Comparison of ENCODE assay signal across 22 cellular contexts in genomic region chr16:10262377-10263132, GRCh38.
A peak's percentile ranks its signal among the peaks of the same experiment; 100 is the strongest.
DNase-seq lines count a peak whose midpoint lies in the region; ATAC-seq, FAIRE-seq and TF ChIP-seq lines count a peak whose summit lies in the region.
"Had no signal": no experiment of that assay in that cellular context is flagged by ENCODE, and none has a peak within 500 bp of the region (broad histone marks: within the 10 kb centered on the region; RNA-seq: fewer than 3 reads in every experiment).

No MANE protein-coding gene starts in this region.

- no peaks in the 10 kb centered on the region for H3K36me3 Mint-ChIP-seq in mesothelial cell of epicardium
- H3K36me3 Mint-ChIP-seq: CD8-positive, alpha-beta T cell had no signal

- intact Hi-C loops in left ventricle myocardium inferior (cut with micrococcal nuclease), result no loop called here
- intact Hi-C loops in HepG2 (cut with micrococcal nuclease; ENCODE audit: unreplicated experiment), result no loop called here
- intact Hi-C loops in stomach (cut with DNase I; ENCODE audit: low total_unique reads), result no loop called here

- no peaks in the 10 kb centered on the region for H4K20me1 ChIP-seq in HepG2 (ENCODE audit: insufficient read depth, low read length)
- H4K20me1 ChIP-seq: BLaER1 treated with 17β-estradiol and CSF1 and Interleukin-3, amounts not matched to agents 10 nM and 100 nM had no signal

- H3K27me3 ChIP-seq in cardiac muscle cell (no peaks in the 10 kb centered on the region), left ventricle myocardium inferior (ENCODE audit: low read depth) (peaks cover 12% of the 10 kb centered on the region), HepG2 (ENCODE audit: control insufficient read depth in 1 of 2, insufficient read depth in 2 of 2, low read length in 2 of 2) (no peaks in the 10 kb centered on the region), small intestine (ENCODE audit: control insufficient read depth in 2 of 2, insufficient read depth in 2 of 2, low read length in 2 of 2) (no peaks in the 10 kb centered on the region), stomach (peaks cover 0 to 3% (median 0%) of the 10 kb centered on the region in 3 donors)
- H3K27me3 ChIP-seq: BLaER1 treated with 17β-estradiol and CSF1 and Interleukin-3, amounts not matched to agents 10 nM and 100 nM had no signal

- H3K4me1 ChIP-seq in cardiac muscle cell (ENCODE audit: low read depth) (peaks cover 25% of the 10 kb centered on the region), left ventricle myocardium inferior (no peaks in the 10 kb centered on the region), HepG2 (ENCODE audit: insufficient read depth, low read length) (peaks cover 78% of the 10 kb centered on the region), small intestine (ENCODE audit: control insufficient read depth in 2 of 2, insufficient read depth in 1 of 2, low read depth in 1 of 2, low read length in 1 of 2) (no peaks in the 10 kb centered on the region), stomach (no peaks in the 10 kb centered on the region)

- no peaks in the 10 kb centered on the region for H3K9me3 ChIP-seq in cardiac muscle cell (ENCODE audit: low read depth)
- H3K9me3 ChIP-seq in left ventricle myocardium inferior (replicated peaks), result no peaks in the 10 kb centered on the region
- H3K9me3 ChIP-seq in HepG2 (ENCODE audit: low read length), result no peaks in the 10 kb centered on the region
- no peaks in the 10 kb centered on the region for H3K9me3 ChIP-seq in small intestine (ENCODE audit: control insufficient read depth, low read depth)
- H3K9me3 ChIP-seq in stomach, result no peaks in the 10 kb centered on the region
- H3K9me3 ChIP-seq: A549; BLaER1 treated with 17β-estradiol and CSF1 and Interleukin-3, amounts not matched to agents 10 nM and 100 nM had no signal

- H3K27me3 Mint-ChIP-seq in mesothelial cell of epicardium (ENCODE audit: low read depth), result no peaks in the 10 kb centered on the region
- H3K27me3 Mint-ChIP-seq: B cell; CD4-positive, alpha-beta T cell had no signal

- no peak for TF ChIP-seq POLR2A in HepG2 (IDR thresholded peaks at IDR 0.05; ENCODE audit: insufficient read depth in 1 of 2, low read depth in 2 of 2, low read length in 2 of 2)
- no peak for TF ChIP-seq POLR2A in stomach (IDR thresholded peaks at IDR 0.05)

- H3K9me3 Mint-ChIP-seq in mesothelial cell of epicardium, result no peaks in the 10 kb centered on the region
- H3K9me3 Mint-ChIP-seq: CD4-positive, alpha-beta T cell; CD8-positive, alpha-beta T cell had no signal

- POLR2A ChIA-PET in HepG2 (lab: Yijun Ruan, JAX), result interaction anchor here (1.0 to 1.6 kb wide), 5 partner anchors 44 to 481 kb away, joined by 3 to 5 read pairs (median 3); partner anchors contain the start of genes ATF7IP2 and NUBP1

- ATAC-seq in HepG2 (no peak), HG02623 (IDR thresholded peaks at IDR 0.05; ENCODE audit: unreplicated experiment) (no peak)
- ATAC-seq: A549; CD8-positive, alpha-beta T cell had no signal

- H3K27ac Mint-ChIP-seq in mesothelial cell of epicardium, result peak overlapping the region; percentile 69
- H3K27ac Mint-ChIP-seq: B cell; CD4-positive, alpha-beta T cell; CD8-positive, alpha-beta T cell had no signal

- H3K9ac ChIP-seq in HepG2 (ENCODE audit: insufficient read depth, low read depth, low read length), result no peak overlapping the region
- H3K9ac ChIP-seq: BLaER1 treated with 17β-estradiol and CSF1 and Interleukin-3, amounts not matched to agents 10 nM and 100 nM had no signal

- peaks cover 29% of the 10 kb centered on the region for H3K4me1 Mint-ChIP-seq in mesothelial cell of epicardium

- no peak for DNase-seq in cardiac muscle cell (ENCODE audit: low read depth in 1 of 2, low spot score in 1 of 2)
- DNase-seq in left ventricle myocardium inferior, result no peak
- peak; percentile 21 for DNase-seq in HepG2 (ENCODE audit: low spot score)
- no peak for DNase-seq in mesothelial cell of epicardium (ENCODE audit: low spot score in 2 of 2, unreplicated experiment in 2 of 2)
- no peak for DNase-seq in small intestine
- DNase-seq in stomach, result no peak
- DNase-seq: AML-193; Caco-2; Calu3; CD4-positive, alpha-beta T cell; CD8-positive, alpha-beta T cell; GF-D8 had no signal

- TF ChIP-seq RAD21 in HepG2 (CRISPR knock-in tag; IDR thresholded peaks at IDR 0.05), result no peak

- WGBS in HepG2 (ENCODE audit: low lambda C conversion rate), result 63% methylated on average over 7 of the region's 7 CpGs
- 88 to 92% (median 92%) methylated on average over 7 of the region's 7 CpGs for WGBS in small intestine, 3 donors
- 84 to 88% (median 86%) methylated on average over 7 of the region's 7 CpGs for WGBS in stomach, 5 donors

- H3K36me3 ChIP-seq in cardiac muscle cell (no peaks in the 10 kb centered on the region), left ventricle myocardium inferior (no peaks in the 10 kb centered on the region), HepG2 (replicated peaks in 1 of 2; ENCODE audit: control insufficient read depth in 1 of 2, insufficient read depth in 2 of 2, low read length in 2 of 2) (no peaks in the 10 kb centered on the region), small intestine (ENCODE audit: control insufficient read depth in 2 of 2, insufficient read depth in 2 of 2, low read length in 2 of 2) (no peaks in the 10 kb centered on the region), stomach (no peaks in the 10 kb centered on the region)
- H3K36me3 ChIP-seq: BLaER1 treated with 17β-estradiol and CSF1 and Interleukin-3, amounts not matched to agents 10 nM and 100 nM had no signal

- in situ Hi-C loops in HepG2 (cut with HindIII; ENCODE audit: extremely low pct_ligation_motif_present, low pct_unique_long_range_greater_than_20kb), result no loop called here

- H3K4me3 Mint-ChIP-seq in mesothelial cell of epicardium, result no peak overlapping the region
- H3K4me3 Mint-ChIP-seq: B cell; CD4-positive, alpha-beta T cell; CD8-positive, alpha-beta T cell had no signal

- no peak for FAIRE-seq in HepG2 (lab: Jason Lieb, UNC)
- FAIRE-seq in small intestine (lab: Jason Lieb, UNC), result no peak
- FAIRE-seq: A549, D721Med, G401.6, GM12891, GM19239 had no signal

- CTCF ChIA-PET in HepG2 (lab: Yijun Ruan, JAX; ENCODE audit: low intra/inter-chr PET ratio, low total read pairs), result no interaction called here

- H3K4me3 ChIP-seq in cardiac muscle cell (no peak overlapping the region), left ventricle myocardium inferior (no peak overlapping the region), HepG2 (replicated peaks in 1 of 3; ENCODE audit: insufficient read depth in 1 of 3, low read depth in 2 of 3, low read length in 3 of 3) (no peak overlapping the region), small intestine (ENCODE audit: low read depth in 1 of 2, low read length in 2 of 2) (no peak overlapping the region), stomach (no peak overlapping the region)
- H3K4me3 ChIP-seq: A549; BLaER1 treated with 17β-estradiol and CSF1 and Interleukin-3, amounts not matched to agents 10 nM and 100 nM had no signal

- no peaks in the 10 kb centered on the region for H3K79me2 ChIP-seq in HepG2 (ENCODE audit: insufficient read depth, low read length)

- no peak overlapping the region for H2AFZ ChIP-seq in HepG2 (ENCODE audit: low read length)

- H3K4me2 ChIP-seq in HepG2 (ENCODE audit: low read depth, low read length), result peak overlapping the region; percentile 0; the same call in 1 of the 2 replicates
- H3K4me2 ChIP-seq: A549; BLaER1 treated with 17β-estradiol and CSF1 and Interleukin-3, amounts not matched to agents 10 nM and 100 nM had no signal

- TF ChIP-seq CTCF in cardiac muscle cell (IDR thresholded peaks at IDR 0.05; ENCODE audit: low read depth, low read length) (no peak), left ventricle myocardium inferior (IDR thresholded peaks at IDR 0.05; ENCODE audit: borderline replicate concordance) (no peak), HepG2 (CRISPR knock-in tag; IDR thresholded peaks at IDR 0.05) (no peak), mesothelial cell of epicardium (IDR thresholded peaks at IDR 0.05; ENCODE audit: unreplicated experiment) (no peak), stomach (IDR thresholded peaks at IDR 0.05) (no peak)

- H3K27ac ChIP-seq in cardiac muscle cell (peak overlapping the region; percentile 67), left ventricle myocardium inferior (replicated peaks) (no peak overlapping the region), HepG2 (ENCODE audit: extremely low read length, insufficient read depth, low read length) (peak overlapping the region; percentile 24), small intestine (ENCODE audit: low read depth in 1 of 2, low read length in 1 of 2) (no peak overlapping the region), stomach (no peak overlapping the region)
- H3K27ac ChIP-seq: 22Rv1; A549; BLaER1 treated with 17β-estradiol and CSF1 and Interleukin-3, amounts not matched to agents 10 nM and 100 nM; C4-2B had no signal

- peak in 1 of 2 experiments; percentile 77; a peak in 1 of 4 replicates for TF ChIP-seq EP300 in HepG2 (IDR thresholded peaks at IDR 0.05; ENCODE audit: low read depth in 2 of 2, low read length in 2 of 2)
- TF ChIP-seq EP300 in HepG2 (CRISPR knock-in tag; IDR thresholded peaks at IDR 0.05; ENCODE audit: borderline replicate concordance), result 0 out of 2 replicates have a peak, but pooled peaks have one; percentile 14
- no peak for TF ChIP-seq EP300 in stomach (IDR thresholded peaks at IDR 0.05)

- no TSS peak for BruUV-seq in HepG2 (replicated peaks; lab: Mats Ljungman, UMichigan)

TF ChIP-seq in HepG2, 621 proteins besides CTCF, POLR2A, EP300 and RAD21 (continues in another document):
- no peak for TF ChIP-seq ZNF883 (CRISPR knock-in tag; IDR thresholded peaks at IDR 0.05; ENCODE audit: not compliant biosample characterization)
- no peak for TF ChIP-seq ZBTB21 (CRISPR knock-in tag; IDR thresholded peaks at IDR 0.05)
- no peak for TF ChIP-seq ZNF512 (CRISPR knock-in tag; IDR thresholded peaks at IDR 0.05)
- 0 out of 2 replicates have a peak, but pooled peaks have one; percentile 15 for TF ChIP-seq HMG20A (CRISPR knock-in tag; IDR thresholded peaks at IDR 0.05; ENCODE audit: borderline replicate concordance)
- TF ChIP-seq ZSCAN31 (CRISPR knock-in tag; IDR thresholded peaks at IDR 0.05; ENCODE audit: low read depth), result peak; percentile 57; the same call in 1 of the 2 replicates
- 0 out of 2 replicates have a peak, but pooled peaks have one; percentile 43 for TF ChIP-seq ZMYM2 (CRISPR knock-in tag; IDR thresholded peaks at IDR 0.05)
- TF ChIP-seq NFIC (IDR thresholded peaks at IDR 0.05; ENCODE audit: low read length), result no peak
- TF ChIP-seq SMARCE1 (IDR thresholded peaks at IDR 0.05; ENCODE audit: borderline replicate concordance), result no peak

Comparison
In these comparisons a context has a peak if more than half of its experiments do, and no peak if none do; other contexts are left out.
1. H3K27ac ChIP-seq: peak in cardiac muscle cell (single experiment) and HepG2 (single experiment); none in left ventricle myocardium inferior (single experiment), small intestine (0 of 2) and stomach (0 of 5).